In genomic region chr6:99993533-99994251, GRCh38 we compare ENCODE assay signal across 10 cellular contexts. TPM values are rescaled to one million over a fixed set of nuclear protein-coding genes. Genes with fewer than 3 reads are reported as not detected.
DNase-seq lines count a peak whose midpoint lies in the region; ATAC-seq and TF ChIP-seq lines count a peak whose summit lies in the region.
"Had no signal": no experiment of that assay in that cellular context is flagged by ENCODE, and none has a peak within 500 bp of the region (broad histone marks: within the 10 kb centered on the region; RNA-seq: fewer than 3 reads in every experiment).

TSS of gene MCHR2 (minus strand) at chr6:99994223. CDS start at chr6:99956147, 38,076 bp downstream.

- H3K4me1 ChIP-seq in HAP-1: no peaks in the 10 kb centered on the region

- peak; percentile 17 for ATAC-seq in stimulated activated effector memory CD8-positive, alpha-beta T cell treated with anti-CD3 and anti-CD28 coated beads, Interleukin-12 subunit alpha, Interleukin-12 subunit beta, amount 100 ng/mL, for 72 hours
- ATAC-seq in HG03025 (IDR thresholded peaks at IDR 0.05; ENCODE audit: low FRiP score, unreplicated experiment): no peak
- ATAC-seq in HG03442 (IDR thresholded peaks at IDR 0.05; ENCODE audit: unreplicated experiment): no peak

- H3K4me3 ChIP-seq in HAP-1: 0 out of 2 replicates have a peak within 1 kb of the TSS, but pooled peaks have one; percentile 9
- H3K4me3 ChIP-seq in brain microvascular endothelial cell (ENCODE audit: low read depth, low read length): peak within 1 kb of the TSS; percentile 28
- H3K4me3 ChIP-seq in kidney epithelial cell (ENCODE audit: low read depth, low read length): peak within 1 kb of the TSS; percentile 27

- no peak within 1 kb of the TSS for H3K27ac Mint-ChIP-seq in stimulated activated effector memory CD8-positive, alpha-beta T cell treated with anti-CD3 and anti-CD28 coated beads, Interleukin-12 subunit alpha, Interleukin-12 subunit beta, amount 100 ng/mL, for 72 hours

- H3K9me3 ChIP-seq in HAP-1: no peaks in the 10 kb centered on the region

- peaks cover 17% of the 10 kb centered on the region for H3K27me3 ChIP-seq in HAP-1 (ENCODE audit: low read depth)
- peaks cover 34% of the 10 kb centered on the region for H3K27me3 ChIP-seq in brain microvascular endothelial cell (replicated peaks)
- H3K27me3 ChIP-seq in kidney epithelial cell (ENCODE audit: control insufficient read depth, insufficient read depth, low read length): peaks cover 12% of the 10 kb centered on the region

- TF ChIP-seq CTCF in brain microvascular endothelial cell (IDR thresholded peaks at IDR 0.05; ENCODE audit: low read depth, low read length, missing control alignments) (no peak), kidney epithelial cell (IDR thresholded peaks at IDR 0.05; ENCODE audit: insufficient read depth, low read length, poor library complexity, severe bottlenecking) (no peak)

- DNase-seq in HAP-1 (ENCODE audit: low spot score in 2 of 2) (peak in 1 of 2 experiments; percentile 18), brain microvascular endothelial cell (no peak), kidney epithelial cell (ENCODE audit: low read depth) (no peak), KG1 (lab: John Stamatoyannopoulos, UW) (no peak), NCI-H748 (lab: John Stamatoyannopoulos, UW; ENCODE audit: unreplicated experiment) (no peak)
- no peak for DNase-seq in stimulated activated effector memory CD8-positive, alpha-beta T cell treated with anti-CD3 and anti-CD28 coated beads, Interleukin-12 subunit alpha, Interleukin-12 subunit beta, amount 100 ng/mL, for 72 hours (ENCODE audit: low spot score in 2 of 2)
- DNase-seq: NCI-H526 treated with DMSO at 0.1 percent for 48 hours had no signal

- no peaks in the 10 kb centered on the region for H3K36me3 ChIP-seq in HAP-1 (replicated peaks)
- no peaks in the 10 kb centered on the region for H3K36me3 ChIP-seq in brain microvascular endothelial cell (replicated peaks)
- H3K36me3 ChIP-seq in kidney epithelial cell (ENCODE audit: control insufficient read depth, insufficient read depth, low read length): no peaks in the 10 kb centered on the region

- no peak within 1 kb of the TSS for H3K4me3 Mint-ChIP-seq in stimulated activated effector memory CD8-positive, alpha-beta T cell treated with anti-CD3 and anti-CD28 coated beads, Interleukin-12 subunit alpha, Interleukin-12 subunit beta, amount 100 ng/mL, for 72 hours

- no peak within 1 kb of the TSS for H3K27ac ChIP-seq in brain microvascular endothelial cell

- no peaks in the 10 kb centered on the region for H3K4me1 Mint-ChIP-seq in stimulated activated effector memory CD8-positive, alpha-beta T cell treated with anti-CD3 and anti-CD28 coated beads, Interleukin-12 subunit alpha, Interleukin-12 subunit beta, amount 100 ng/mL, for 72 hours

- no peaks in the 10 kb centered on the region for H3K36me3 Mint-ChIP-seq in stimulated activated effector memory CD8-positive, alpha-beta T cell treated with anti-CD3 and anti-CD28 coated beads, Interleukin-12 subunit alpha, Interleukin-12 subunit beta, amount 100 ng/mL, for 72 hours

- no peaks in the 10 kb centered on the region for H3K9me3 Mint-ChIP-seq in stimulated activated effector memory CD8-positive, alpha-beta T cell treated with anti-CD3 and anti-CD28 coated beads, Interleukin-12 subunit alpha, Interleukin-12 subunit beta, amount 100 ng/mL, for 72 hours

- in situ Hi-C loops in HAP-1 (cut with MboI; ENCODE audit: low sequenced_read_pairs): no loop called here
- in situ Hi-C loops in brain microvascular endothelial cell (cut with HindIII; ENCODE audit: low pct_ligation_motif_present, low sequenced_read_pairs): no loop called here

RNA-seq across cellular contexts. Expression of gene MCHR2, which starts in this region (rescaled TPM):
- total RNA-seq in kidney epithelial cell: not detected in 2 replicates
- total RNA-seq: pulmonary artery endothelial cell had no signal
